Comparison of ENCODE assay signal across 8 cellular contexts in the genomic region with DNA sequence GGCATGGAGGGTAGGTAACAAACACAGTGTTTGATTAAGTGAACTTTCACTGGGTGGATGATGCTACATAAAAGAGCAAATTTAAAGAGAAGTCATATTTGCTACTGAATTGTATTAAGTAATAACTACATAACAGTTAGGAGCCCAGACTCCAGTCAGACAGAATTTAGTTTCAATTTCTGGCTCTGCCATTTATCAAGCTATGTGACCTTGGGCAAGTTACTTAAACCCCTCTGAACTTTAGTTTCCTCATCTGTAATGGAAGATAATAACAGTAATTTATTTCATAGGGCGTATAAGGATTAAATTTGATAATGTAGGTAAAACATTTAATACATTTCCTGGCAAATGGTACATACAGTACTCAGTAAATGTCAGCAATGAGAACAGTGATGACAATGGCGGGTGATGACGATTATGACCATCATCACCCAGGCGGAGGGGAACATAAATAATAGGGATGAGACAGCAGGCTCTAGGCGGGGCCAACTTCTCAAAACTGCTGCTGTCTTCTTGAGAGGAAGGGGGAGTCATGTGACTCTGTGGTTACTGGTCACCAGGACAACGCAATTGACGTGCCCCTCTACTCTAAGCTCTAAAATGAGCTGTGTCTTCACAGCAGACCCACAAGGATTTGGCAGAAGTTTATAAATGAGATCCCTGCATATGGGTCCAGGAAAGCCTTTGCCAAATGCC. TPM values are rescaled to one million over a fixed set of nuclear protein-coding genes. Genes with fewer than 3 reads are reported as not detected.
DNase-seq lines count a peak whose midpoint lies in the region; ATAC-seq and TF ChIP-seq lines count a peak whose summit lies in the region.

No MANE protein-coding gene starts in this region.

- H3K4ac ChIP-seq in H9 (ENCODE audit: low read depth, low read length), result no peak overlapping the region

- no peaks in the 10 kb centered on the region for H3K23me2 ChIP-seq in H9 (ENCODE audit: insufficient read length, low read depth, low read length, poor library complexity, severe bottlenecking)

- no peak overlapping the region for H3K27ac ChIP-seq in H9 (ENCODE audit: insufficient read length, low read depth, low read length)

- POLR2A ChIA-PET in activated naive CD8-positive, alpha-beta T cell treated with anti-CD3 and anti-CD28 coated beads, Interleukin-2, amount 10 ng/mL, durations not matched to agents 7 days and 5 days (lab: Charles Lee), result interaction anchor here (1.2 to 1.4 kb wide), 3 partner anchors 13 to 262 kb away, joined by 3 to 6 read pairs (median 4); a partner anchor contains a TSS

- H3K23ac ChIP-seq in H9 (ENCODE audit: insufficient read length, low read depth, low read length), result no peak overlapping the region

- no peak overlapping the region for H3K18ac ChIP-seq in H9 (ENCODE audit: insufficient read length, low read depth, low read length)

- no peaks in the 10 kb centered on the region for H4K20me1 ChIP-seq in H9 (ENCODE audit: control insufficient read depth, insufficient read depth, insufficient read length)

- H3K9ac ChIP-seq in H9 (ENCODE audit: extremely low read depth, insufficient read length, low read length), result no peak overlapping the region

- H4K91ac ChIP-seq in H9 (ENCODE audit: insufficient read length, low read depth, low read length), result no peak overlapping the region

- H2BK5ac ChIP-seq in H9 (ENCODE audit: insufficient read length, low read length), result no peak overlapping the region

- no peak overlapping the region for H3K4me2 ChIP-seq in H9 (ENCODE audit: insufficient read depth, insufficient read length, low read length)

- H3K9me3 Mint-ChIP-seq in activated naive CD8-positive, alpha-beta T cell treated with anti-CD3 and anti-CD28 coated beads, Interleukin-2, amount 10 ng/mL, durations not matched to agents 7 days and 5 days, result peaks cover 2% of the 10 kb centered on the region
- H3K9me3 Mint-ChIP-seq in H9, result no peaks in the 10 kb centered on the region

- H2BK120ac ChIP-seq in H9 (ENCODE audit: low read depth, low read length, poor library complexity, severe bottlenecking), result no peak overlapping the region

- no peak overlapping the region for H3K14ac ChIP-seq in H9 (ENCODE audit: insufficient read depth, low read length)

- no peak overlapping the region for H2BK12ac ChIP-seq in H9 (ENCODE audit: insufficient read length, low read depth, low read length)

- in situ Hi-C loops in SK-MEL-5 (cut with HindIII; ENCODE audit: low pct_unique_long_range_greater_than_20kb, low sequenced_read_pairs), result no loop called here

- H3K27me3 ChIP-seq in H9 (ENCODE audit: insufficient read depth, low read length), result no peaks in the 10 kb centered on the region

- H3K4me1 ChIP-seq in H9 (ENCODE audit: insufficient read depth, low read length), result no peaks in the 10 kb centered on the region

- H2AFZ ChIP-seq in H9 (ENCODE audit: low read length), result no peak overlapping the region

- H3K4me1 Mint-ChIP-seq in activated naive CD8-positive, alpha-beta T cell treated with anti-CD3 and anti-CD28 coated beads, Interleukin-2, amount 10 ng/mL, durations not matched to agents 7 days and 5 days, result peaks cover 19% of the 10 kb centered on the region
- peaks cover 10 to 13% of the 10 kb centered on the region in 2 experiments for H3K4me1 Mint-ChIP-seq in H9

- no peak overlapping the region for H2BK20ac ChIP-seq in H9 (ENCODE audit: low read depth, low read length, poor library complexity, severe bottlenecking)

- H3K4me3 Mint-ChIP-seq in activated naive CD8-positive, alpha-beta T cell treated with anti-CD3 and anti-CD28 coated beads, Interleukin-2, amount 10 ng/mL, durations not matched to agents 7 days and 5 days, result peak overlapping the region; percentile 73
- no peak overlapping the region for H3K4me3 Mint-ChIP-seq in H9

- H3K27ac Mint-ChIP-seq in activated naive CD8-positive, alpha-beta T cell treated with anti-CD3 and anti-CD28 coated beads, Interleukin-2, amount 10 ng/mL, durations not matched to agents 7 days and 5 days, result peak overlapping the region; percentile 72
- no peak overlapping the region; a peak in 1 of 7 replicates for H3K27ac Mint-ChIP-seq in H9

- H3K56ac ChIP-seq in H9 (ENCODE audit: insufficient read length, low read depth, low read length), result no peak overlapping the region

- peak; percentile 74 for ATAC-seq in HG03045 (IDR thresholded peaks at IDR 0.05; ENCODE audit: unreplicated experiment)
- ATAC-seq in activated naive CD8-positive, alpha-beta T cell treated with anti-CD3 and anti-CD28 coated beads, Interleukin-2, amount 10 ng/mL, durations not matched to agents 7 days and 5 days (ENCODE audit: low read depth), result peak; percentile 92

- no peaks in the 10 kb centered on the region for H3K27me3 Mint-ChIP-seq in activated naive CD8-positive, alpha-beta T cell treated with anti-CD3 and anti-CD28 coated beads, Interleukin-2, amount 10 ng/mL, durations not matched to agents 7 days and 5 days
- H3K27me3 Mint-ChIP-seq in H9 (ENCODE audit: low read depth), result no peaks in the 10 kb centered on the region

- no CpG with 5 or more reads among the region's 7 CpGs for WGBS in H9 (ENCODE audit: extremely low coverage, insufficient read length, low lambda C conversion rate)

- H2BK15ac ChIP-seq in H9 (ENCODE audit: low read depth, low read length), result no peak overlapping the region

- peaks cover 3% of the 10 kb centered on the region for H3K79me1 ChIP-seq in H9 (ENCODE audit: insufficient read depth, low read depth, low read length, poor library complexity, severe bottlenecking)

- H4K8ac ChIP-seq in H9 (replicated peaks; ENCODE audit: insufficient read length, low read depth, low read length), result no peak overlapping the region

- H3K9me3 ChIP-seq in H9 (ENCODE audit: control insufficient read depth, low read depth, low read length), result no peaks in the 10 kb centered on the region

- no peak for TF ChIP-seq CTCF in H9 (conservative IDR thresholded peaks at IDR 0.05)

- no peak overlapping the region for H4K5ac ChIP-seq in H9 (ENCODE audit: insufficient read length, low read depth, low read length)

- H3K79me2 ChIP-seq in H9 (ENCODE audit: insufficient read depth, low read length), result no peaks in the 10 kb centered on the region

- H2AK5ac ChIP-seq in H9 (ENCODE audit: insufficient read length, low read length), result no peak overlapping the region

- DNase-seq in NCI-H1436 treated with DMSO at 0.1 percent for 48 hours (lab: John Stamatoyannopoulos, UW), result peak; percentile 3
- no peak for DNase-seq in NCI-H1436 (lab: John Stamatoyannopoulos, UW)
- peak; percentile 96 for DNase-seq in SK-MEL-5 (ENCODE audit: low read depth, low spot score)
- DNase-seq in activated naive CD8-positive, alpha-beta T cell treated with anti-CD3 and anti-CD28 coated beads, Interleukin-2, amount 10 ng/mL, durations not matched to agents 7 days and 5 days, result peak; percentile 46
- peak; percentile 63 for DNase-seq in islet precursor cell
- peak; percentile 19 to 28 for DNase-seq in stimulated activated CD8-positive, alpha-beta memory T cell treated with anti-CD3 and anti-CD28 coated beads, Interleukin-2, amount 100 ng/mL, for 1 hour (ENCODE audit: low read depth in 2 of 2)
- no peak for DNase-seq in H9

- peaks cover 6% of the 10 kb centered on the region for H3K36me3 Mint-ChIP-seq in activated naive CD8-positive, alpha-beta T cell treated with anti-CD3 and anti-CD28 coated beads, Interleukin-2, amount 10 ng/mL, durations not matched to agents 7 days and 5 days
- H3K36me3 Mint-ChIP-seq in H9 (ENCODE audit: insufficient read depth in 1 of 3, low read depth in 3 of 3), result no peaks in the 10 kb centered on the region; a peak in 1 of 7 replicates

- no peak overlapping the region for H3T11ph ChIP-seq in H9 (ENCODE audit: low read length)

RNA-seq across cellular contexts. Expression of a gene that starts 15.6 kb away (rescaled TPM):
- 5.3 and 6.2 TPM in 2 replicates for total RNA-seq in SK-MEL-5 (2014; rRNA removed; shearing (Covaris generic))
- polyA plus RNA-seq in SK-MEL-5 (2015; cell fraction: cytosol; rRNA removed), result 7.0 and 7.7 TPM in 2 replicates
- polyA plus RNA-seq in SK-MEL-5 (2015; cell fraction: nucleus; rRNA removed), result 5.9 and 10.0 TPM in 2 replicates
- total RNA-seq in activated naive CD8-positive, alpha-beta T cell treated with anti-CD3 and anti-CD28 coated beads, Interleukin-2, amount 10 ng/mL, durations not matched to agents 7 days and 5 days, result 1 to 10 TPM; 5.2 to 6.0 TPM
- 25.0 and 25.6 TPM in 2 replicates for total RNA-seq in H9 (2021)

Comparison
In these comparisons a context has a peak if more than half of its experiments do, and no peak if none do; other contexts are left out.
1. DNase-seq: peak in NCI-H1436 treated with DMSO at 0.1 percent for 48 hours (single experiment), SK-MEL-5 (single experiment), activated naive CD8-positive, alpha-beta T cell treated with anti-CD3 and anti-CD28 coated beads, Interleukin-2, amount 10 ng/mL, durations not matched to agents 7 days and 5 days (single experiment), islet precursor cell (single experiment) and stimulated activated CD8-positive, alpha-beta memory T cell treated with anti-CD3 and anti-CD28 coated beads, Interleukin-2, amount 100 ng/mL, for 1 hour (2 of 2); none in NCI-H1436 (single experiment) and H9 (single experiment).